22 cellular contexts compared by ENCODE assay signal in the genomic region with DNA sequence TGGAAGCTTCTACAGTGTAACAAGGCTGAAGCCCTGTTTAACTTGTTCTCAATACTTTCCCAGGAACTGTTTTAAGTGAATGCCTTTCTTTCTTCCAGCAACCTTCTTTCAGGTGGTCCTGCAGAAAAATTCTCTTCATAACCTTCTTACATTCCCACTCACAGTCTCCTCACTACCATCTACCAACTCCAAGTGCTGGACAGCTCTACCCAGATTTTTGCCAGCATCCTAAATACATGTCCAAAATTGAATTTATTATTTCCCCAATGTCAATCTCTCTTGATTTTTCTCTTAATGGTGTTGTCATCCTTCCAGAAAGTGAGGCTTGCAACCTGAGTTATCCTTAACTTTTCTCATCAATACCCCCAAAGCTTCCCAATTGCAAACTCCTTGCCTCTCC. TPM values are rescaled to one million over a fixed set of nuclear protein-coding genes. Genes with fewer than 3 reads are reported as not detected.
A peak's percentile ranks its signal among the peaks of the same experiment; 100 is the strongest.
DNase-seq lines count a peak whose midpoint lies in the region; ATAC-seq, FAIRE-seq and TF ChIP-seq lines count a peak whose summit lies in the region.
"Had no signal": no experiment of that assay in that cellular context is flagged by ENCODE, and none has a peak within 500 bp of the region (broad histone marks: within the 10 kb centered on the region; RNA-seq: fewer than 3 reads in every experiment).

No MANE protein-coding gene starts in this region.

- H3K4me3 ChIP-seq in A549 (no peak overlapping the region), HEK293 (ENCODE audit: low read depth, low read length) (no peak overlapping the region), PC-3 (ENCODE audit: low read length) (no peak overlapping the region), choroid plexus epithelial cell (ENCODE audit: low read depth, low read length) (no peak overlapping the region)
- H3K4me3 ChIP-seq: BLaER1 treated with 17β-estradiol and CSF1 and Interleukin-3, amounts not matched to agents 10 nM and 100 nM had no signal

- POLR2A ChIA-PET in A549 (lab: Yijun Ruan, JAX) = no interaction called here
- POLR2A ChIA-PET in HEK293 (lab: Yijun Ruan, JAX) = no interaction called here
- POLR2A ChIA-PET in PC-3 (lab: Charles Lee; ENCODE audit: unreplicated experiment) = interaction anchor here (0.6 kb wide), 1 partner anchor 308 kb away, joined by 3 read pairs; no protein-coding TSS in a partner anchor

- TF ChIP-seq CTCF in A549 (IDR thresholded peaks at IDR 0.05) = no peak
- TF ChIP-seq CTCF in HEK293 (tag by site-specific recombination; IDR thresholded peaks at IDR 0.05) = no peak
- no peak for TF ChIP-seq CTCF in PC-3 (conservative IDR thresholded peaks at IDR 0.05; ENCODE audit: low read depth, low read length)
- TF ChIP-seq CTCF in choroid plexus epithelial cell (conservative IDR thresholded peaks at IDR 0.05; ENCODE audit: low read depth, low read length) = no peak

- H3K36me3 ChIP-seq in HEK293 (ENCODE audit: control insufficient read depth in 2 of 2, insufficient read depth in 1 of 2, low read length in 2 of 2) (no peaks in the 10 kb centered on the region), PC-3 (ENCODE audit: low read depth, low read length) (no peaks in the 10 kb centered on the region)

- no peak overlapping the region for H3K9ac ChIP-seq in PC-3 (ENCODE audit: low read length)
- H3K9ac ChIP-seq: BLaER1 treated with 17β-estradiol and CSF1 and Interleukin-3, amounts not matched to agents 10 nM and 100 nM had no signal

- in situ Hi-C loops in KBM-7 (cut with MboI; ENCODE audit: low pct_unique_long_range_greater_than_20kb, low sequenced_read_pairs) = no loop called here

- no peaks in the 10 kb centered on the region for H3K79me2 ChIP-seq in PC-3 (ENCODE audit: low read length)

- peaks cover 14% of the 10 kb centered on the region for H3K27me3 ChIP-seq in PC-3 (ENCODE audit: low read length)
- H3K27me3 ChIP-seq: BLaER1 treated with 17β-estradiol and CSF1 and Interleukin-3, amounts not matched to agents 10 nM and 100 nM had no signal

- H3K4me2 ChIP-seq in A549 = no peak overlapping the region
- H3K4me2 ChIP-seq in PC-3 (ENCODE audit: low read length) = no peak overlapping the region
- H3K4me2 ChIP-seq: BLaER1 treated with 17β-estradiol and CSF1 and Interleukin-3, amounts not matched to agents 10 nM and 100 nM had no signal

- BruUV-seq in PC-3 (replicated peaks; lab: Mats Ljungman, UMichigan) = no TSS peak

- H4K20me1 ChIP-seq in PC-3 (ENCODE audit: low read length) = no peaks in the 10 kb centered on the region
- H4K20me1 ChIP-seq: BLaER1 treated with 17β-estradiol and CSF1 and Interleukin-3, amounts not matched to agents 10 nM and 100 nM had no signal

- H3K4me1 ChIP-seq in A549 (no peaks in the 10 kb centered on the region), HEK293 (ENCODE audit: control insufficient read depth, insufficient read depth, low read length) (no peaks in the 10 kb centered on the region), PC-3 (ENCODE audit: insufficient read depth, low read length) (no peaks in the 10 kb centered on the region)
- H3K4me1 ChIP-seq: Caco-2 had no signal

- CTCF ChIA-PET in A549 (lab: Yijun Ruan, JAX) = no interaction called here
- CTCF ChIA-PET in HEK293 (lab: Yijun Ruan, JAX) = no interaction called here
- CTCF ChIA-PET in PC-3 (lab: Charles Lee) = no interaction called here

- H3K27ac ChIP-seq in A549 (no peak overlapping the region), HEK293 (ENCODE audit: extremely low read depth, low read depth, low read length) (no peak overlapping the region), PC-3 (ENCODE audit: low read length) (no peak overlapping the region)
- H3K27ac ChIP-seq: BLaER1 treated with 17β-estradiol and CSF1 and Interleukin-3, amounts not matched to agents 10 nM and 100 nM; C4-2B had no signal

- H2AFZ ChIP-seq in PC-3 (ENCODE audit: low read length) = no peak overlapping the region

- no peaks in the 10 kb centered on the region for H3K9me2 ChIP-seq in PC-3 (replicated peaks; ENCODE audit: low read length)

- ATAC-seq in A549 (no peak), PC-3 (peak; percentile 38; the same call in 1 of the 2 replicates)
- ATAC-seq: CD8-positive, alpha-beta T cell had no signal

- no peaks in the 10 kb centered on the region for H3F3A ChIP-seq in PC-3 (ENCODE audit: low read length, unreplicated experiment)

- FAIRE-seq in A549 (lab: Jason Lieb, UNC) = no peak
- FAIRE-seq: A204.1, D721Med, G401.6, GM12891, GM19239 had no signal

- TF ChIP-seq POLR2A in A549 (IDR thresholded peaks at IDR 0.05; ENCODE audit: low read length) = no peak

- no peak for TF ChIP-seq EP300 in A549 (IDR thresholded peaks at IDR 0.05)

- DNase-seq in A549 (ENCODE audit: low read depth in 1 of 2, low spot score in 1 of 2) (no peak), PC-3 (no peak), choroid plexus epithelial cell (ENCODE audit: low read depth) (peak; percentile 2), KBM-7 (no peak), cerebellar cortex (ENCODE audit: low spot score) (no peak), ecto neural progenitor cell (ENCODE audit: low spot score) (no peak)
- DNase-seq: 8988T; AML-193; Caco-2; Calu3; CD4-positive, alpha-beta T cell; CD8-positive, alpha-beta T cell; DMS79 treated with DMSO at 0.1 percent for 48 hours; GF-D8 had no signal

- TF ChIP-seq RAD21 in A549 (conservative IDR thresholded peaks at IDR 0.05 in 1 of 2, IDR thresholded peaks at IDR 0.05 in 1 of 2) = no peak

- intact Hi-C loops in PC-3 (cut with micrococcal nuclease) = no loop called here

- peaks cover 17% of the 10 kb centered on the region for H3K9me3 ChIP-seq in A549
- no peaks in the 10 kb centered on the region for H3K9me3 ChIP-seq in HEK293 (ENCODE audit: control insufficient read depth, insufficient read depth, low read depth, low read length)
- H3K9me3 ChIP-seq in PC-3 (ENCODE audit: low read length) = peaks cover 20% of the 10 kb centered on the region

TF ChIP-seq in A549, 52 proteins besides CTCF, POLR2A, EP300 and RAD21 (continues in another document):
- TF ChIP-seq, protein P1, sequence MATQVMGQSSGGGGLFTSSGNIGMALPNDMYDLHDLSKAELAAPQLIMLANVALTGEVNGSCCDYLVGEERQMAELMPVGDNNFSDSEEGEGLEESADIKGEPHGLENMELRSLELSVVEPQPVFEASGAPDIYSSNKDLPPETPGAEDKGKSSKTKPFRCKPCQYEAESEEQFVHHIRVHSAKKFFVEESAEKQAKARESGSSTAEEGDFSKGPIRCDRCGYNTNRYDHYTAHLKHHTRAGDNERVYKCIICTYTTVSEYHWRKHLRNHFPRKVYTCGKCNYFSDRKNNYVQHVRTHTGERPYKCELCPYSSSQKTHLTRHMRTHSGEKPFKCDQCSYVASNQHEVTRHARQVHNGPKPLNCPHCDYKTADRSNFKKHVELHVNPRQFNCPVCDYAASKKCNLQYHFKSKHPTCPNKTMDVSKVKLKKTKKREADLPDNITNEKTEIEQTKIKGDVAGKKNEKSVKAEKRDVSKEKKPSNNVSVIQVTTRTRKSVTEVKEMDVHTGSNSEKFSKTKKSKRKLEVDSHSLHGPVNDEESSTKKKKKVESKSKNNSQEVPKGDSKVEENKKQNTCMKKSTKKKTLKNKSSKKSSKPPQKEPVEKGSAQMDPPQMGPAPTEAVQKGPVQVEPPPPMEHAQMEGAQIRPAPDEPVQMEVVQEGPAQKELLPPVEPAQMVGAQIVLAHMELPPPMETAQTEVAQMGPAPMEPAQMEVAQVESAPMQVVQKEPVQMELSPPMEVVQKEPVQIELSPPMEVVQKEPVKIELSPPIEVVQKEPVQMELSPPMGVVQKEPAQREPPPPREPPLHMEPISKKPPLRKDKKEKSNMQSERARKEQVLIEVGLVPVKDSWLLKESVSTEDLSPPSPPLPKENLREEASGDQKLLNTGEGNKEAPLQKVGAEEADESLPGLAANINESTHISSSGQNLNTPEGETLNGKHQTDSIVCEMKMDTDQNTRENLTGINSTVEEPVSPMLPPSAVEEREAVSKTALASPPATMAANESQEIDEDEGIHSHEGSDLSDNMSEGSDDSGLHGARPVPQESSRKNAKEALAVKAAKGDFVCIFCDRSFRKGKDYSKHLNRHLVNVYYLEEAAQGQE (IDR thresholded peaks at IDR 0.05) = 0 out of 2 replicates have a peak, but pooled peaks have one; percentile 10

RNA-seq across cellular contexts. Expression of a gene that starts 48.2 kb away (rescaled TPM):
- polyA plus RNA-seq in A549 (2011; rRNA removed) (0.95 and 0.98 TPM in 2 replicates), A549 (2017; fragmentation: RNase III; extraction: RNeasy Plus Mini Kit Qiagen cat#74134 plus additional on column Dnase treatment) (0.28 to 0.34 TPM (median 0.32 TPM) in 3 replicates)
- 0.05 and 0.08 TPM in 2 replicates for polyA plus RNA-seq in A549 (2012; cell fraction: cytosol; rRNA removed)
- 0.25 and 0.42 TPM in 2 replicates for polyA plus RNA-seq in A549 (2012; cell fraction: nucleus; rRNA removed)
- polyA minus RNA-seq in A549 (2011; rRNA and poly(A)+ RNA removed) = 0.25 and 0.83 TPM in 2 replicates
- total RNA-seq in PC-3 (2014; rRNA removed) = 0.73 and 0.92 TPM in 2 replicates

RNA-seq across cellular contexts. Expression of a gene that starts 58.0 kb away (rescaled TPM):
- 132 and 162 TPM in 2 replicates for polyA plus RNA-seq in A549 (2011; rRNA removed)
- polyA plus RNA-seq in A549 (2012; cell fraction: cytosol; rRNA removed) = 226 and 239 TPM in 2 replicates
- 191 and 202 TPM in 2 replicates for polyA plus RNA-seq in A549 (2012; cell fraction: nucleus; rRNA removed)
- polyA plus RNA-seq in A549 (2017; fragmentation: RNase III; extraction: RNeasy Plus Mini Kit Qiagen cat#74134 plus additional on column Dnase treatment) = 158 to 166 TPM (median 160 TPM) in 3 replicates
- polyA minus RNA-seq in A549 (2011; rRNA and poly(A)+ RNA removed) = 155 and 180 TPM in 2 replicates
- total RNA-seq in PC-3 (2014; rRNA removed) = 230 and 275 TPM in 2 replicates
